ENCODE assay signal across 11 cellular contexts in the genomic region with DNA sequence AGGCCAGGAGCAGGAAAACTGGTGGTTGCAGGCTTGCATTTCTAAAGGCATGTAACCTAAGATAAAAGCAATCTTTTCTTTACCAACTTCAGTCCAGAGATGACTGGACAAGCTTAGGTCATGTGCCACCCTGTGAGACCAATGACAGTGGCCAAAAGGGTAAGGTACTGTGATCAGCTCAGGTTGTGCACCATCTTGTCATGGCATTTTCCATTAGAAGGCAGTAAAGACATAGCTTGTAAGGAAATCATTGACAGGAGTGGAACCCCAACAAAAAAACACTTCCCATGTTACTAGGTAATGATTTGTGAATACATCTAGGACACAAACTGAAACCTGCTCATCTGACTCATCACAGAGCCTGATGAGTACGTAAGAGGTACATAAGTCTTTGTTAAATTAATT. TPM values are rescaled to one million over a fixed set of nuclear protein-coding genes. Genes with fewer than 3 reads are reported as not detected.
DNase-seq lines count a peak whose midpoint lies in the region; ATAC-seq and TF ChIP-seq lines count a peak whose summit lies in the region.
"Had no signal": no experiment of that assay in that cellular context is flagged by ENCODE, and none has a peak within 500 bp of the region (broad histone marks: within the 10 kb centered on the region; RNA-seq: fewer than 3 reads in every experiment).

No MANE protein-coding gene starts in this region.

- H3K4me1 Mint-ChIP-seq in stimulated activated naive B cell treated with anti-CD40 and anti-IgM and Interleukin-4, amounts not matched to agents 10 μg/mL and 1 μg/mL and 100 μg/mL, for 72 hours: peaks cover 5 to 9% of the 10 kb centered on the region in 2 donors
- H3K4me1 Mint-ChIP-seq in progenitor cell of endocrine pancreas (ENCODE audit: low read depth): no peaks in the 10 kb centered on the region

- ATAC-seq in activated naive CD4-positive, alpha-beta T cell treated with anti-CD3 and anti-CD28 coated beads, Interleukin-2, amount 50 U/mL, for 72 hours: peak; percentile 79 to 93
- peak; percentile 63 for ATAC-seq in GM21717 (IDR thresholded peaks at IDR 0.05; ENCODE audit: unreplicated experiment)
- ATAC-seq in HG03196 (IDR thresholded peaks at IDR 0.05; ENCODE audit: unreplicated experiment): peak; percentile 79
- ATAC-seq in stimulated activated naive B cell treated with anti-CD40 and anti-IgM and Interleukin-4, amounts not matched to agents 10 μg/mL and 1 μg/mL and 100 μg/mL, for 72 hours (replicated peaks): peak; percentile 76 to 91
- ATAC-seq in left colon: no peak

- H3K9me3 Mint-ChIP-seq in activated naive CD4-positive, alpha-beta T cell treated with anti-CD3 and anti-CD28 coated beads, Interleukin-2, amount 50 U/mL, for 72 hours: peaks cover 0 to 9% of the 10 kb centered on the region in 2 donors
- H3K9me3 Mint-ChIP-seq in stimulated activated naive B cell treated with anti-CD40 and anti-IgM and Interleukin-4, amounts not matched to agents 10 μg/mL and 1 μg/mL and 100 μg/mL, for 72 hours: no peaks in the 10 kb centered on the region
- no peaks in the 10 kb centered on the region for H3K9me3 Mint-ChIP-seq in progenitor cell of endocrine pancreas (ENCODE audit: low read depth)

- H3K36me3 Mint-ChIP-seq in activated naive CD4-positive, alpha-beta T cell treated with anti-CD3 and anti-CD28 coated beads, Interleukin-2, amount 50 U/mL, for 72 hours: peaks cover 0 to 19% of the 10 kb centered on the region in 2 donors
- peaks cover 11 to 15% of the 10 kb centered on the region in 2 donors for H3K36me3 Mint-ChIP-seq in stimulated activated naive B cell treated with anti-CD40 and anti-IgM and Interleukin-4, amounts not matched to agents 10 μg/mL and 1 μg/mL and 100 μg/mL, for 72 hours
- H3K36me3 Mint-ChIP-seq in progenitor cell of endocrine pancreas (ENCODE audit: insufficient read depth): no peaks in the 10 kb centered on the region

- H3K27me3 Mint-ChIP-seq in stimulated activated naive B cell treated with anti-CD40 and anti-IgM and Interleukin-4, amounts not matched to agents 10 μg/mL and 1 μg/mL and 100 μg/mL, for 72 hours: peaks cover 14 to 24% of the 10 kb centered on the region in 2 donors
- H3K27me3 Mint-ChIP-seq in progenitor cell of endocrine pancreas: no peaks in the 10 kb centered on the region

- peak in 1 of 2 donors; percentile 29 for DNase-seq in activated naive CD4-positive, alpha-beta T cell treated with anti-CD3 and anti-CD28 coated beads, Interleukin-2, amount 50 U/mL, for 72 hours (ENCODE audit: low spot score in 2 of 2)
- no peak for DNase-seq in activated naive CD4-positive, alpha-beta T cell treated with Interleukin-2 at 50 U/mL for 16 hours
- no peak for DNase-seq in stimulated activated naive B cell treated with anti-CD40 and anti-IgM and Interleukin-4, amounts not matched to agents 10 μg/mL and 1 μg/mL and 100 μg/mL, for 72 hours
- no peak for DNase-seq in progenitor cell of endocrine pancreas (ENCODE audit: low spot score, unreplicated experiment)
- DNase-seq in cerebellar nuclear complex (lab: John Stamatoyannopoulos, UW): no peak
- DNase-seq in left colon: no peak
- DNase-seq: activated gamma-delta T cell treated with Interleukin-2 at 50 U/mL for 16 hours, NCI-H1436, stomach had no signal

- H3K4me3 Mint-ChIP-seq in stimulated activated naive B cell treated with anti-CD40 and anti-IgM and Interleukin-4, amounts not matched to agents 10 μg/mL and 1 μg/mL and 100 μg/mL, for 72 hours: no peak overlapping the region
- H3K4me3 Mint-ChIP-seq in progenitor cell of endocrine pancreas (ENCODE audit: low read depth): no peak overlapping the region

- no peak overlapping the region for H3K27ac Mint-ChIP-seq in activated naive CD4-positive, alpha-beta T cell treated with anti-CD3 and anti-CD28 coated beads, Interleukin-2, amount 50 U/mL, for 72 hours
- no peak overlapping the region for H3K27ac Mint-ChIP-seq in stimulated activated naive B cell treated with anti-CD40 and anti-IgM and Interleukin-4, amounts not matched to agents 10 μg/mL and 1 μg/mL and 100 μg/mL, for 72 hours
- no peak overlapping the region for H3K27ac Mint-ChIP-seq in progenitor cell of endocrine pancreas

- intact Hi-C loops in left colon (cut with DNase I, micrococcal nuclease): no loop called here

- no peak for TF ChIP-seq CTCF in progenitor cell of endocrine pancreas (IDR thresholded peaks at IDR 0.05; ENCODE audit: unreplicated experiment)

RNA-seq across cellular contexts. Expression of gene SSR3, which starts 35.2 kb away (rescaled TPM):
- total RNA-seq in activated naive CD4-positive, alpha-beta T cell treated with anti-CD3 and anti-CD28 coated beads, Interleukin-2, amount 50 U/mL, for 72 hours: 100 to 1,000 TPM; 118 to 205 TPM
- 129 and 135 TPM in 2 replicates for total RNA-seq in progenitor cell of endocrine pancreas
- 100 to 1,000 TPM; 114 to 123 TPM for total RNA-seq in left colon
